ENCODE assay signal across 23 cellular contexts in genomic region chr6:130677312-130677711, GRCh38.
"Had no signal": no experiment of that assay in that cellular context is flagged by ENCODE, and none has a peak within 500 bp of the region (broad histone marks: within the 10 kb centered on the region; RNA-seq: fewer than 3 reads in every experiment).

No MANE protein-coding gene starts in this region.

- H3K27me3 Mint-ChIP-seq: activated B cell treated with CpG ODN at 0.5 μM for 24 hours; activated CD4-positive, alpha-beta memory T cell treated with anti-CD3 and anti-CD28 coated beads for 36 hours; activated naive CD8-positive, alpha-beta T cell treated with anti-CD3 and anti-CD28 coated beads, Interleukin-2, amount 10 ng/mL, durations not matched to agents 7 days and 5 days; T-cell had no signal

- DNase-seq: activated B cell treated with CpG ODN at 0.5 μM for 24 hours; activated CD4-positive, alpha-beta memory T cell treated with anti-CD3 and anti-CD28 coated beads for 36 hours; activated CD4-positive, alpha-beta T cell treated with anti-CD3 and anti-CD28 coated beads for 48 hours; activated CD8-positive, alpha-beta memory T cell treated with anti-CD3 and anti-CD28 coated beads for 24 hours; activated naive CD4-positive, alpha-beta T cell treated with anti-CD3 and anti-CD28 coated beads, Interleukin-2, amount 50 U/mL, for 16 hours; activated naive CD8-positive, alpha-beta T cell treated with anti-CD3 and anti-CD28 coated beads, Interleukin-2, amount 10 ng/mL, durations not matched to agents 7 days and 5 days; activated T-cell treated with anti-CD3 and anti-CD28 coated beads, Interleukin-2, amount 50 U/mL, for 4 hours; aorta; caudate nucleus; colonic mucosa; Kasumi-1; NCI-H1105 treated with DMSO at 0.1 percent for 48 hours; NCI-H146; NCI-H187 treated with DMSO at 0.1 percent for 48 hours; NCI-H2081 treated with DMSO at 0.1 percent for 48 hours; NCI-H446 treated with DMSO at 0.1 percent for 48 hours; NCI-H524 treated with DMSO at 0.1 percent for 48 hours; NCI-H82; SIG-M5; T-cell; T1000 had no signal

- H3K4me3 Mint-ChIP-seq: activated B cell treated with CpG ODN at 0.5 μM for 24 hours; activated CD4-positive, alpha-beta memory T cell treated with anti-CD3 and anti-CD28 coated beads for 36 hours; activated naive CD8-positive, alpha-beta T cell treated with anti-CD3 and anti-CD28 coated beads, Interleukin-2, amount 10 ng/mL, durations not matched to agents 7 days and 5 days; activated T-cell treated with anti-CD3 and anti-CD28 coated beads, Interleukin-2, amount 50 U/mL, for 4 hours; T-cell had no signal

- ATAC-seq: activated T-cell treated with anti-CD3 and anti-CD28 coated beads, Interleukin-2, amount 50 U/mL, for 4 hours; T-cell had no signal

- H3K4me3 ChIP-seq: breast epithelium, colonic mucosa, SK-N-MC had no signal

- H3K27me3 ChIP-seq: breast epithelium, colonic mucosa had no signal

- H3K27ac Mint-ChIP-seq: activated B cell treated with CpG ODN at 0.5 μM for 24 hours; activated CD4-positive, alpha-beta memory T cell treated with anti-CD3 and anti-CD28 coated beads for 36 hours; activated naive CD8-positive, alpha-beta T cell treated with anti-CD3 and anti-CD28 coated beads, Interleukin-2, amount 10 ng/mL, durations not matched to agents 7 days and 5 days; T-cell had no signal

- H3K4me1 Mint-ChIP-seq: activated B cell treated with CpG ODN at 0.5 μM for 24 hours had no signal

- H3K36me3 ChIP-seq: breast epithelium, colonic mucosa had no signal
